ENCODE assay signal across 19 cellular contexts in the genomic region with DNA sequence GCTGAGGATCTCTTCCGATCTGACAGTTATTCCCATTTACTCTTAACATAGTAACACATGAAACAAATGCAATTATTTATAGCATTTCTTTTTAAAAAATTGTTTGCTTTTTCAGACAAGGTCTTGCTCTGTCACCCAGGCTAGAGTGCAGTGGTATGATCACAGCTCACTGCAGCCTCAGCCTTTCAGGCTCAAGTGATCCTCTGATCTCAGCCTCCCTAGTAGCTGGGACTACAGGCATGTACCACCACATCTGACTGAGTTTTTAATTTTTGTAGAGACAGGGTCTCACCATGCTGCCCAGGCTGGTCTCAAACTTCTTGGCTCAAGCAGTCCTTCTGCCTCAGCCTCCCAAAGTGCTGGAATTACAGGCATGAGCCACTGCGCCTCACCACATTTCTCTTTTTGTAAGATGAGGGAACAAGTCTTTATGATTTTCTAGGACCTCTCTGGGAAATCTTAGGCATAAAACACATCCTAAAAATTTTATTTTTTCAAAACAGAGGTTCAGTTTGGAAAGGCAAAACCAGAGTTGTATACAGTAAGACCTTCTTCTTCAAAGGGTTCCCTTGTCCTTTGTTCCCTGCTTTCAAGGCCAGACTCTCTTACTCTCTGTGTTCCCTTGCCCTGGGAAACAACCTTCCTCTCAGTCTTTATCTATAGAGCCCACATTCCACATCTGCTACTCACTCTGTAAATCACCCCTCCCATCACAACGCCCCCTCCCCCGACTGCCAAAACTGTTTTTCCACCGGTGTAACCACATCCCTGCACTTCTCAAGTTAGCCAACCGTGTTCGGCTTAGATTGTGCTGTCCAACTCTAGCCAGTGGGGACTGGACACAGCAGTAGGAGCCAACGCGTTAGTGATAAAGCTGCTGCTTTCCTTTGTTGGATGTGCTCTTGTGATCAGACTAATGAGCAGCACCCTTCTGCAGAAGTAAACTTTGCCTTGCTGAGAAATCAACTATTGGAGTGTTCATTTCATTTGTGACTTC.
"Had no signal": no experiment of that assay in that cellular context is flagged by ENCODE, and none has a peak within 500 bp of the region (broad histone marks: within the 10 kb centered on the region; RNA-seq: fewer than 3 reads in every experiment).

No MANE protein-coding gene starts in this region.

- ATAC-seq: activated CD4-positive, alpha-beta T cell treated with anti-CD3 and anti-CD28 coated beads for 36 hours; activated CD8-positive, alpha-beta memory T cell treated with anti-CD3 and anti-CD28 coated beads, Interleukin-2, amount 10 ng/mL, durations not matched to agents 7 days and 5 days; activated naive CD8-positive, alpha-beta T cell treated with anti-CD3 and anti-CD28 coated beads, Interleukin-2, amount 50 U/mL, for 24 hours; stimulated activated effector memory CD8-positive, alpha-beta T cell treated with anti-CD3 and anti-CD28 coated beads, Interleukin-12 subunit alpha, Interleukin-12 subunit beta, amount 100 ng/mL, for 72 hours; T-cell had no signal

- FAIRE-seq: colon, endometrium had no signal

- H3K4me3 ChIP-seq: cardiac muscle cell, esophagus squamous epithelium, ovary, SK-N-MC, upper lobe of left lung had no signal

- H3K4me1 ChIP-seq: upper lobe of left lung had no signal

- H3K27me3 ChIP-seq: cardiac muscle cell, esophagus squamous epithelium, ovary, upper lobe of left lung had no signal

- H3K27ac ChIP-seq: cardiac muscle cell, ovary, SK-N-MC, upper lobe of left lung, VCaP had no signal

- H3K36me3 ChIP-seq: cardiac muscle cell, ovary had no signal

- DNase-seq: activated CD4-positive, alpha-beta memory T cell treated with anti-CD3 and anti-CD28 coated beads for 36 hours; activated CD4-positive, alpha-beta T cell treated with anti-CD3 and anti-CD28 coated beads for 36 hours; activated CD8-positive, alpha-beta memory T cell treated with anti-CD3 and anti-CD28 coated beads, Interleukin-2, amount 10 ng/mL, durations not matched to agents 7 days and 5 days; activated naive CD4-positive, alpha-beta T cell treated with anti-CD3 and anti-CD28 coated beads for 36 hours; activated naive CD8-positive, alpha-beta T cell treated with anti-CD3 and anti-CD28 coated beads, Interleukin-2, amount 50 U/mL, for 24 hours; activated T-cell treated with anti-CD3 and anti-CD28 coated beads, Interleukin-2, amount 50 U/mL, for 1 hour; esophagus squamous epithelium; hypothalamus; kidney glomerular epithelial cell; T-cell; T1000; upper lobe of left lung had no signal
